ENCODE assay signal across 8 cellular contexts in genomic region chr17:46192211-46192483, GRCh38. TPM values are rescaled to one million over a fixed set of nuclear protein-coding genes. Genes with fewer than 3 reads are reported as not detected.
DNase-seq lines count a peak whose midpoint lies in the region; TF ChIP-seq lines count a peak whose summit lies in the region.

No MANE protein-coding gene starts in this region.

- H3K4me1 ChIP-seq in BLaER1 (peaks cover 68% of the 10 kb centered on the region), duodenal mucosa (ENCODE audit: control insufficient read depth in 1 of 2, insufficient read depth in 2 of 2, low read length in 2 of 2) (peaks cover 34 to 53% of the 10 kb centered on the region in 2 donors)

- peak overlapping the region; percentile 96 for H3K27ac ChIP-seq in BLaER1
- peak overlapping the region; percentile 97 for H3K27ac ChIP-seq in duodenal mucosa (ENCODE audit: low read depth, low read length)

- DNase-seq in MG63: no peak
- no peak for DNase-seq in nephron progenitor cell
- no peak for DNase-seq in NCI-H128 (lab: John Stamatoyannopoulos, UW; ENCODE audit: unreplicated experiment)
- no peak for DNase-seq in NCI-H2196 treated with DMSO at 0.1 percent for 48 hours (lab: John Stamatoyannopoulos, UW; ENCODE audit: unreplicated experiment)
- no peak for DNase-seq in AG08396 (ENCODE audit: low spot score)
- no peak for DNase-seq in GM13976 (ENCODE audit: low spot score)

- TF ChIP-seq CTCF in nephron progenitor cell (IDR thresholded peaks at IDR 0.05) (no peak), GM13976 (IDR thresholded peaks at IDR 0.05; ENCODE audit: borderline replicate concordance, control extremely low read depth, extremely low read depth, insufficient read depth, missing control alignments) (no peak)

- H3K9me3 Mint-ChIP-seq in nephron progenitor cell: no peaks in the 10 kb centered on the region

- H3K4me1 Mint-ChIP-seq in nephron progenitor cell: peaks cover 54% of the 10 kb centered on the region

- H3K36me3 ChIP-seq in BLaER1 (0 out of 2 replicates have a peak, but pooled peaks cover 5% of the 10 kb centered on the region), MG63 (peaks cover 3% of the 10 kb centered on the region), duodenal mucosa (ENCODE audit: control insufficient read depth in 1 of 2, insufficient read depth in 2 of 2, low read length in 2 of 2) (no peaks in the 10 kb centered on the region)

- H3K27me3 ChIP-seq in BLaER1 (no peaks in the 10 kb centered on the region), MG63 (no peaks in the 10 kb centered on the region), duodenal mucosa (ENCODE audit: control insufficient read depth in 1 of 2, insufficient read depth in 2 of 2, low read length in 2 of 2) (no peaks in the 10 kb centered on the region)

- H4K20me1 ChIP-seq in BLaER1: peaks cover 73% of the 10 kb centered on the region

- H3K36me3 Mint-ChIP-seq in nephron progenitor cell (ENCODE audit: low read depth): peaks cover 5% of the 10 kb centered on the region

- peak overlapping the region; percentile 91 for H3K4me3 ChIP-seq in BLaER1
- H3K4me3 ChIP-seq in MG63: peak overlapping the region; percentile 93
- peak overlapping the region; percentile 77 to 93 for H3K4me3 ChIP-seq in duodenal mucosa (ENCODE audit: low read depth in 1 of 2, low read length in 2 of 2)

- peak overlapping the region; percentile 93 for H3K4me3 Mint-ChIP-seq in nephron progenitor cell

- in situ Hi-C loops in GM13976 (cut with MboI; ENCODE audit: low sequenced_read_pairs, unreplicated experiment): no loop called here

- peak overlapping the region; percentile 90 for H3K4me2 ChIP-seq in BLaER1

- peak overlapping the region; percentile 100 for H3K27ac Mint-ChIP-seq in nephron progenitor cell

- peaks cover 1% of the 10 kb centered on the region for H3K27me3 Mint-ChIP-seq in nephron progenitor cell (ENCODE audit: low read depth, poor library complexity)

- H3K9ac ChIP-seq in BLaER1 (peak overlapping the region; percentile 97), duodenal mucosa (ENCODE audit: low read depth in 1 of 2, low read length in 2 of 2) (peak overlapping the region; percentile 81 to 95)

- H3K9me3 ChIP-seq in BLaER1 (no peaks in the 10 kb centered on the region), MG63 (no peaks in the 10 kb centered on the region), duodenal mucosa (ENCODE audit: control insufficient read depth in 1 of 2, low read length in 2 of 2) (no peaks in the 10 kb centered on the region)

RNA-seq across cellular contexts. Expression of gene KANSL1, which starts 1.1 kb away (rescaled TPM):
- total RNA-seq in MG63 (2014; rRNA removed; shearing (Covaris generic); ENCODE audit: low replicate concordance): 15.2 and 23.8 TPM in 2 replicates
